In genomic region chr14:63545431-63545830, GRCh38 we compare ENCODE assay signal across 19 cellular contexts. TPM values are rescaled to one million over a fixed set of nuclear protein-coding genes. Genes with fewer than 3 reads are reported as not detected.
DNase-seq lines count a peak whose midpoint lies in the region; ATAC-seq, FAIRE-seq and TF ChIP-seq lines count a peak whose summit lies in the region.
"Had no signal": no experiment of that assay in that cellular context is flagged by ENCODE, and none has a peak within 500 bp of the region (broad histone marks: within the 10 kb centered on the region; RNA-seq: fewer than 3 reads in every experiment).

No MANE protein-coding gene starts in this region.

- no peak for TF ChIP-seq CTCF in CD4-positive, alpha-beta T cell (IDR thresholded peaks at IDR 0.05)
- TF ChIP-seq CTCF in brain (conservative IDR thresholded peaks at IDR 0.05) (no peak), osteocyte (IDR thresholded peaks at IDR 0.05) (no peak), Peyer's patch (IDR thresholded peaks at IDR 0.05) (no peak)

- no peak for DNase-seq in CD4-positive, alpha-beta T cell
- no peak for DNase-seq in HTR-8/SVneo (ENCODE audit: insufficient read length, low spot score)
- peak; percentile 19 for DNase-seq in osteocyte (ENCODE audit: extremely low spot score, unreplicated experiment)
- no peak for DNase-seq in urothelium cell line (ENCODE audit: low spot score)
- DNase-seq in HUDEP-2 (lab: John Stamatoyannopoulos, UW; ENCODE audit: unreplicated experiment in 76 of 76), result no peak
- DNase-seq in activated naive CD8-positive, alpha-beta T cell treated with anti-CD3 and anti-CD28 coated beads for 36 hours, result no peak
- DNase-seq in Peyer's patch, result no peak
- DNase-seq: Calu3; CD4-positive, alpha-beta memory T cell; DMS53; DMS79 treated with DMSO at 0.1 percent for 48 hours; GF-D8; H9 had no signal

- peaks cover 24% of the 10 kb centered on the region for H3K36me3 Mint-ChIP-seq in CD4-positive, alpha-beta T cell (ENCODE audit: low read depth)
- H3K36me3 Mint-ChIP-seq in brain (peaks cover 6% of the 10 kb centered on the region), osteocyte (ENCODE audit: unreplicated experiment) (no peaks in the 10 kb centered on the region)
- peaks cover 5% of the 10 kb centered on the region for H3K36me3 Mint-ChIP-seq in activated naive CD8-positive, alpha-beta T cell treated with anti-CD3 and anti-CD28 coated beads for 36 hours

- peaks cover 0 to 17% (median 2%) of the 10 kb centered on the region in 4 donors for H3K4me1 ChIP-seq in Peyer's patch

- H3K4me1 Mint-ChIP-seq in CD4-positive, alpha-beta T cell (ENCODE audit: low read depth), result peaks cover 36% of the 10 kb centered on the region
- H3K4me1 Mint-ChIP-seq in brain (peaks cover 30% of the 10 kb centered on the region), osteocyte (ENCODE audit: unreplicated experiment) (peaks cover 25% of the 10 kb centered on the region)
- peaks cover 22% of the 10 kb centered on the region for H3K4me1 Mint-ChIP-seq in activated naive CD8-positive, alpha-beta T cell treated with anti-CD3 and anti-CD28 coated beads for 36 hours

- no peak for TF ChIP-seq POLR2A in Peyer's patch (IDR thresholded peaks at IDR 0.05)

- POLR2A ChIA-PET in CD4-positive, alpha-beta T cell (lab: Charles Lee), result no interaction called here

- FAIRE-seq in HTR-8/SVneo (lab: Jason Lieb, UNC) (peak; percentile 55), urothelium cell line (lab: Jason Lieb, UNC) (no peak)
- FAIRE-seq: GM12891 had no signal

- ATAC-seq in CD4-positive, alpha-beta T cell (ENCODE audit: poor library complexity), result no peak
- ATAC-seq: GM23338, HCT116 had no signal

- intact Hi-C loops in CD4-positive, alpha-beta T cell (cut with DNase I, micrococcal nuclease), result loop anchor here in 1 of 2 experiments (10.0 kb wide), 2 partner anchors 839 to 999 kb away; partner anchors contain the start of genes HSPA2, MTHFD1 and PPP1R36

- no peaks in the 10 kb centered on the region for H3K27me3 ChIP-seq in CD4-positive, alpha-beta T cell (ENCODE audit: control insufficient read depth, insufficient read depth, low read length)
- no peaks in the 10 kb centered on the region for H3K27me3 ChIP-seq in Peyer's patch
- H3K27me3 ChIP-seq: BLaER1 had no signal

- no peaks in the 10 kb centered on the region for H3K9me3 Mint-ChIP-seq in CD4-positive, alpha-beta T cell
- H3K9me3 Mint-ChIP-seq in brain (peaks cover 0 to 4% (median 0%) of the 10 kb centered on the region in 5 experiments), osteocyte (ENCODE audit: unreplicated experiment) (no peaks in the 10 kb centered on the region)
- no peaks in the 10 kb centered on the region for H3K9me3 Mint-ChIP-seq in activated naive CD8-positive, alpha-beta T cell treated with anti-CD3 and anti-CD28 coated beads for 36 hours
- H3K9me3 Mint-ChIP-seq: CD4-positive, alpha-beta memory T cell; GM23338; H9 had no signal

- no peak overlapping the region for H3K27ac ChIP-seq in CD4-positive, alpha-beta T cell (ENCODE audit: low read depth, low read length)
- no peak overlapping the region for H3K27ac ChIP-seq in Peyer's patch
- H3K27ac ChIP-seq: BLaER1, C4-2B had no signal

- H3K4me3 Mint-ChIP-seq in CD4-positive, alpha-beta T cell, result peak overlapping the region; percentile 56
- peak overlapping the region in 4 of 5 experiments; percentile 35 to 49 (median 39) for H3K4me3 Mint-ChIP-seq in brain
- H3K4me3 Mint-ChIP-seq in osteocyte (ENCODE audit: unreplicated experiment), result no peak overlapping the region
- no peak overlapping the region for H3K4me3 Mint-ChIP-seq in activated naive CD8-positive, alpha-beta T cell treated with anti-CD3 and anti-CD28 coated beads for 36 hours

- H3K36me3 ChIP-seq in Peyer's patch, result no peaks in the 10 kb centered on the region

- CTCF ChIA-PET in CD4-positive, alpha-beta T cell (lab: Charles Lee), result no interaction called here

- no peaks in the 10 kb centered on the region for H3K9me3 ChIP-seq in CD4-positive, alpha-beta T cell (ENCODE audit: control insufficient read depth, low read length)
- H3K9me3 ChIP-seq in Peyer's patch, result no peaks in the 10 kb centered on the region
- H3K9me3 ChIP-seq: BLaER1 had no signal

- H3K4me3 ChIP-seq in Peyer's patch, result no peak overlapping the region
- H3K4me3 ChIP-seq: BLaER1, GM23338 had no signal

- no peaks in the 10 kb centered on the region for H3K27me3 Mint-ChIP-seq in CD4-positive, alpha-beta T cell
- H3K27me3 Mint-ChIP-seq in brain (peaks cover 9% of the 10 kb centered on the region), osteocyte (ENCODE audit: unreplicated experiment) (no peaks in the 10 kb centered on the region)
- no peaks in the 10 kb centered on the region for H3K27me3 Mint-ChIP-seq in activated naive CD8-positive, alpha-beta T cell treated with anti-CD3 and anti-CD28 coated beads for 36 hours

- H3K27ac Mint-ChIP-seq in CD4-positive, alpha-beta T cell, result no peak overlapping the region
- H3K27ac Mint-ChIP-seq in brain, result peak overlapping the region in 2 of 5 experiments; percentile 85 to 99
- H3K27ac Mint-ChIP-seq in osteocyte (ENCODE audit: unreplicated experiment), result no peak overlapping the region
- H3K27ac Mint-ChIP-seq in activated naive CD8-positive, alpha-beta T cell treated with anti-CD3 and anti-CD28 coated beads for 36 hours, result no peak overlapping the region
- H3K27ac Mint-ChIP-seq: GM23338 had no signal

RNA-seq across cellular contexts. Expression of gene PPP2R5E, which starts 2.3 kb away (rescaled TPM):
- 10 to 100 TPM; 31.2 to 32.3 TPM for total RNA-seq in CD4-positive, alpha-beta T cell
- polyA plus RNA-seq in brain (ENCODE audit: insufficient read depth, low read depth, low replicate concordance), result 28.2 TPM
- total RNA-seq in osteocyte (43.3 and 43.7 TPM in 2 replicates), Peyer's patch (10 to 100 TPM; 14.9 to 19.3 (median 17.0) TPM)
- 10 to 100 TPM; 42.8 to 44.8 TPM for total RNA-seq in activated naive CD8-positive, alpha-beta T cell treated with anti-CD3 and anti-CD28 coated beads for 36 hours

Comparison
In these comparisons a context has a peak if more than half of its experiments do, and no peak if none do; other contexts are left out.
1. H3K4me3 Mint-ChIP-seq: peak in CD4-positive, alpha-beta T cell (single experiment) and brain (4 of 5); none in osteocyte (single experiment) and activated naive CD8-positive, alpha-beta T cell treated with anti-CD3 and anti-CD28 coated beads for 36 hours (single experiment).